Comparison of ENCODE assay signal across 27 cellular contexts in the genomic region with DNA sequence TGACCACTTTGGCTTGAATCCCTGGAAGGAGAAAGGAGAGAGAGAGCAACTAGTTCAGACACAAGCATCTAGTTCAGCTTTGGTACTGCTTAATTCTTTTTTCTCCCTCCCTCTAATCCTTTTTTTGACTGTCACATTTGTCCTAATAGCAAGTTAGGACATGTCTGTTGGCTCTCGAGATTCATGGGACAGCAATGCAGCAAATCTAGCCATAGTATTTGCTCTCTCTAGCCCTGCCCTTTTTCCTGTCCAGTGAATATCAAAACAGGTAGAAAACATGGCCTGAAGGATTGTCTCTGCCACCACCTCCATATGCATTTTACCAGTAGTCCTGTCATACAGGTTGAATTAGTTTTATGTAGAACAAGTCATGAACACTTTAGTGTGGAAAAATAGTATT.
"Had no signal": no experiment of that assay in that cellular context is flagged by ENCODE, and none has a peak within 500 bp of the region (broad histone marks: within the 10 kb centered on the region; RNA-seq: fewer than 3 reads in every experiment).

No MANE protein-coding gene starts in this region.

- H3K4me1 ChIP-seq: gastrocnemius medialis, right atrium auricular region had no signal

- H3K4me3 ChIP-seq: gastrocnemius medialis, right atrium auricular region, smooth muscle cell had no signal

- H3K9me3 ChIP-seq: gastrocnemius medialis had no signal

- FAIRE-seq: astrocyte had no signal

- DNase-seq: activated B cell treated with CpG ODN at 0.5 μM for 24 hours; activated CD4-positive, alpha-beta T cell treated with anti-CD3 and anti-CD28 coated beads, Interleukin-2, amount 50 U/mL, for 1 hour; activated CD8-positive, alpha-beta T cell treated with anti-CD3 and anti-CD28 coated beads for 36 hours; activated gamma-delta T cell treated with Interleukin-2 at 50 U/mL for 16 hours; activated naive CD4-positive, alpha-beta T cell treated with anti-CD3 and anti-CD28 coated beads, Interleukin-2, amount 50 U/mL, for 16 hours; activated T-cell treated with anti-CD3 and anti-CD28 coated beads, Interleukin-2, amount 50 U/mL, for 4 hours; amniotic stem cell; brain microvascular endothelial cell; central memory CD4-positive, alpha-beta T cell; gastrocnemius medialis; glutamatergic neuron; islet precursor cell; left cardiac atrium; left ventricle myocardium superior; naive thymus-derived CD8-positive, alpha-beta T cell; stimulated activated CD4-positive, alpha-beta T cell treated with anti-CD3 and anti-CD28 coated beads, Interleukin-1b, Interleukin-23, amount 100 ng/mL, for 48 hours; stimulated activated CD4-positive, alpha-beta T cell treated with anti-CD3 and anti-CD28 coated beads, Interleukin-4, amount 100 ng/mL, for 4 hours; stimulated activated CD8-positive, alpha-beta memory T cell treated with anti-CD3 and anti-CD28 coated beads, Interleukin-4, amount 100 ng/mL, for 48 hours; stimulated activated naive CD8-positive, alpha-beta T cell treated with anti-CD3 and anti-CD28 coated beads, Interleukin-15, amount 100 ng/mL, for 72 hours; substantia nigra; T-helper 2 cell had no signal

- H3K27me3 ChIP-seq: brain microvascular endothelial cell, gastrocnemius medialis, right atrium auricular region had no signal

- H3K4me2 ChIP-seq: smooth muscle cell had no signal

- H3K27me3 Mint-ChIP-seq: activated B cell treated with CpG ODN at 0.5 μM for 24 hours; activated T-helper 17 cell treated with anti-CD3 and anti-CD28 coated beads, Interleukin-2, amount 50 U/mL, for 72 hours; stimulated activated memory B cell treated with anti-CD40 and anti-IgM and Interleukin-4, amounts not matched to agents 10 μg/mL and 1 μg/mL and 100 μg/mL, for 72 hours; stimulated activated naive CD8-positive, alpha-beta T cell treated with anti-CD3 and anti-CD28 coated beads, Interleukin-15, amount 100 ng/mL, for 72 hours had no signal

- H3K36me3 Mint-ChIP-seq: naive thymus-derived CD8-positive, alpha-beta T cell had no signal

- H3K36me3 ChIP-seq: right atrium auricular region had no signal

- H3K27ac ChIP-seq: brain microvascular endothelial cell, gastrocnemius medialis, right atrium auricular region had no signal

- H3K27ac Mint-ChIP-seq: activated B cell treated with CpG ODN at 0.5 μM for 24 hours; activated CD8-positive, alpha-beta T cell treated with anti-CD3 and anti-CD28 coated beads for 36 hours; activated T-helper 17 cell treated with anti-CD3 and anti-CD28 coated beads, Interleukin-2, amount 50 U/mL, for 72 hours; naive thymus-derived CD8-positive, alpha-beta T cell; stimulated activated memory B cell treated with anti-CD40 and anti-IgM and Interleukin-4, amounts not matched to agents 10 μg/mL and 1 μg/mL and 100 μg/mL, for 72 hours; stimulated activated naive CD8-positive, alpha-beta T cell treated with anti-CD3 and anti-CD28 coated beads, Interleukin-15, amount 100 ng/mL, for 72 hours had no signal

- ATAC-seq: activated CD8-positive, alpha-beta T cell treated with anti-CD3 and anti-CD28 coated beads for 36 hours; activated T-cell treated with anti-CD3 and anti-CD28 coated beads, Interleukin-2, amount 50 U/mL, for 4 hours; activated T-helper 17 cell treated with anti-CD3 and anti-CD28 coated beads, Interleukin-2, amount 50 U/mL, for 72 hours; gastrocnemius medialis; left cardiac atrium; left ventricle myocardium superior; naive thymus-derived CD8-positive, alpha-beta T cell; stimulated activated memory B cell treated with anti-CD40 and anti-IgM and Interleukin-4, amounts not matched to agents 10 μg/mL and 1 μg/mL and 100 μg/mL, for 72 hours; stimulated activated naive CD8-positive, alpha-beta T cell treated with anti-CD3 and anti-CD28 coated beads, Interleukin-15, amount 100 ng/mL, for 72 hours had no signal

- H3K9me3 Mint-ChIP-seq: activated B cell treated with CpG ODN at 0.5 μM for 24 hours; activated CD8-positive, alpha-beta T cell treated with anti-CD3 and anti-CD28 coated beads for 36 hours; activated T-cell treated with anti-CD3 and anti-CD28 coated beads, Interleukin-2, amount 50 U/mL, for 4 hours; activated T-helper 17 cell treated with anti-CD3 and anti-CD28 coated beads, Interleukin-2, amount 50 U/mL, for 72 hours; neural crest cell; stimulated activated memory B cell treated with anti-CD40 and anti-IgM and Interleukin-4, amounts not matched to agents 10 μg/mL and 1 μg/mL and 100 μg/mL, for 72 hours; stimulated activated naive CD8-positive, alpha-beta T cell treated with anti-CD3 and anti-CD28 coated beads, Interleukin-15, amount 100 ng/mL, for 72 hours had no signal

- H3K4me3 Mint-ChIP-seq: activated B cell treated with CpG ODN at 0.5 μM for 24 hours; activated CD8-positive, alpha-beta T cell treated with anti-CD3 and anti-CD28 coated beads for 36 hours; activated T-cell treated with anti-CD3 and anti-CD28 coated beads, Interleukin-2, amount 50 U/mL, for 4 hours; activated T-helper 17 cell treated with anti-CD3 and anti-CD28 coated beads, Interleukin-2, amount 50 U/mL, for 72 hours; naive thymus-derived CD8-positive, alpha-beta T cell; neural crest cell; stimulated activated memory B cell treated with anti-CD40 and anti-IgM and Interleukin-4, amounts not matched to agents 10 μg/mL and 1 μg/mL and 100 μg/mL, for 72 hours; stimulated activated naive CD8-positive, alpha-beta T cell treated with anti-CD3 and anti-CD28 coated beads, Interleukin-15, amount 100 ng/mL, for 72 hours had no signal

- H3K4me1 Mint-ChIP-seq: activated B cell treated with CpG ODN at 0.5 μM for 24 hours; activated T-helper 17 cell treated with anti-CD3 and anti-CD28 coated beads, Interleukin-2, amount 50 U/mL, for 72 hours; naive thymus-derived CD8-positive, alpha-beta T cell; neural crest cell; stimulated activated memory B cell treated with anti-CD40 and anti-IgM and Interleukin-4, amounts not matched to agents 10 μg/mL and 1 μg/mL and 100 μg/mL, for 72 hours; stimulated activated naive CD8-positive, alpha-beta T cell treated with anti-CD3 and anti-CD28 coated beads, Interleukin-15, amount 100 ng/mL, for 72 hours had no signal
